29 cellular contexts compared by ENCODE assay signal in genomic region chr7:93212881-93213280, GRCh38. TPM values are rescaled to one million over a fixed set of nuclear protein-coding genes. Genes with fewer than 3 reads are reported as not detected.
A peak's percentile ranks its signal among the peaks of the same experiment; 100 is the strongest.
DNase-seq lines count a peak whose midpoint lies in the region; FAIRE-seq and TF ChIP-seq lines count a peak whose summit lies in the region.
"Had no signal": no experiment of that assay in that cellular context is flagged by ENCODE, and none has a peak within 500 bp of the region (broad histone marks: within the 10 kb centered on the region; RNA-seq: fewer than 3 reads in every experiment).

No MANE protein-coding gene starts in this region.

- DNase-seq in DMS153 (lab: John Stamatoyannopoulos, UW) (peak; percentile 86), NCI-H1694 (lab: John Stamatoyannopoulos, UW) (peak; percentile 98), NCI-H524 treated with DMSO at 0.1 percent for 48 hours (lab: John Stamatoyannopoulos, UW) (peak; percentile 80), bronchial epithelial cell (ENCODE audit: low read depth) (peak; percentile 12), glutamatergic neuron (no peak), tibial nerve (ENCODE audit: low spot score in 2 of 2) (no peak), LoVo (ENCODE audit: low spot score) (no peak), HK-2 (ENCODE audit: unreplicated experiment) (no peak)
- DNase-seq: activated CD8-positive, alpha-beta memory T cell treated with anti-CD3 and anti-CD28 coated beads, Interleukin-2, amount 10 ng/mL, durations not matched to agents 7 days and 5 days; activated naive CD4-positive, alpha-beta T cell treated with Interleukin-2 at 50 U/mL for 16 hours; brain microvascular endothelial cell; Caco-2; EL; naive B cell; NCI-H2107; SIG-M5; stimulated activated CD4-positive, alpha-beta T cell treated with anti-CD3 and anti-CD28 coated beads, Interleukin-15, amount 100 ng/mL, for 24 hours; stimulated activated naive B cell treated with anti-CD40 and anti-IgM and Interleukin-4, amounts not matched to agents 10 μg/mL and 1 μg/mL and 100 μg/mL, for 72 hours; T1000 had no signal

- no peaks in the 10 kb centered on the region for H3K36me3 Mint-ChIP-seq in glutamatergic neuron (ENCODE audit: unreplicated experiment)
- H3K36me3 Mint-ChIP-seq: activated CD8-positive, alpha-beta memory T cell treated with anti-CD3 and anti-CD28 coated beads, Interleukin-2, amount 10 ng/mL, durations not matched to agents 7 days and 5 days; naive B cell; stimulated activated naive B cell treated with anti-CD40 and anti-IgM and Interleukin-4, amounts not matched to agents 10 μg/mL and 1 μg/mL and 100 μg/mL, for 72 hours; WTC11 had no signal

- H3K9me3 Mint-ChIP-seq in glutamatergic neuron (ENCODE audit: unreplicated experiment): no peaks in the 10 kb centered on the region
- H3K9me3 Mint-ChIP-seq: naive B cell; stimulated activated naive B cell treated with anti-CD40 and anti-IgM and Interleukin-4, amounts not matched to agents 10 μg/mL and 1 μg/mL and 100 μg/mL, for 72 hours; WTC11 had no signal

- H3K27ac ChIP-seq in tibial nerve: no peak overlapping the region
- H3K27ac ChIP-seq: brain microvascular endothelial cell had no signal

- H3K36me3 ChIP-seq in bronchial epithelial cell (ENCODE audit: control insufficient read depth, insufficient read depth, low read length) (no peaks in the 10 kb centered on the region), tibial nerve (no peaks in the 10 kb centered on the region)
- H3K36me3 ChIP-seq: brain microvascular endothelial cell, HAP-1 had no signal

- no peak overlapping the region for H3K27ac Mint-ChIP-seq in glutamatergic neuron (ENCODE audit: unreplicated experiment)
- H3K27ac Mint-ChIP-seq: activated CD8-positive, alpha-beta memory T cell treated with anti-CD3 and anti-CD28 coated beads, Interleukin-2, amount 10 ng/mL, durations not matched to agents 7 days and 5 days; progenitor cell of endocrine pancreas; stimulated activated naive B cell treated with anti-CD40 and anti-IgM and Interleukin-4, amounts not matched to agents 10 μg/mL and 1 μg/mL and 100 μg/mL, for 72 hours; WTC11 had no signal

- no peak for FAIRE-seq in bronchial epithelial cell (lab: Jason Lieb, UNC)
- FAIRE-seq: GM12878, HTR-8/SVneo, K562, keratinocyte had no signal

- no peaks in the 10 kb centered on the region for H3K9me3 ChIP-seq in tibial nerve
- H3K9me3 ChIP-seq: HAP-1 had no signal

- no peaks in the 10 kb centered on the region for H3K4me1 ChIP-seq in tibial nerve
- H3K4me1 ChIP-seq: HAP-1 had no signal

- H3K27me3 ChIP-seq in bronchial epithelial cell (ENCODE audit: control insufficient read depth, insufficient read depth, low read length) (peaks cover 3% of the 10 kb centered on the region), tibial nerve (no peaks in the 10 kb centered on the region)

- WGBS in tibial nerve, 2 donors: 45 to 61% methylated on average over 1 of the region's 1 CpG

- TF ChIP-seq EP300 in tibial nerve (IDR thresholded peaks at IDR 0.05): no peak

- H3K4me3 ChIP-seq in bronchial epithelial cell (ENCODE audit: low read depth, low read length) (no peak overlapping the region), tibial nerve (no peak overlapping the region)
- H3K4me3 ChIP-seq: GM12878, HAP-1, K562 had no signal

- no peaks in the 10 kb centered on the region for H3K4me1 Mint-ChIP-seq in glutamatergic neuron (ENCODE audit: low read depth, unreplicated experiment)
- H3K4me1 Mint-ChIP-seq: activated CD8-positive, alpha-beta memory T cell treated with anti-CD3 and anti-CD28 coated beads, Interleukin-2, amount 10 ng/mL, durations not matched to agents 7 days and 5 days; WTC11 had no signal

- peaks cover 2% of the 10 kb centered on the region for H3K27me3 Mint-ChIP-seq in glutamatergic neuron (ENCODE audit: unreplicated experiment)

- no peak for TF ChIP-seq POLR2A in tibial nerve (IDR thresholded peaks at IDR 0.05)

- TF ChIP-seq CTCF in bronchial epithelial cell (IDR thresholded peaks at IDR 0.05; ENCODE audit: insufficient read depth, low read length, severe bottlenecking) (no peak), glutamatergic neuron (IDR thresholded peaks at IDR 0.05; ENCODE audit: partially characterized antibody, unreplicated experiment) (no peak), tibial nerve (IDR thresholded peaks at IDR 0.05) (no peak)

- H3K4me3 Mint-ChIP-seq in glutamatergic neuron (ENCODE audit: unreplicated experiment): no peak overlapping the region
- H3K4me3 Mint-ChIP-seq: activated CD8-positive, alpha-beta memory T cell treated with anti-CD3 and anti-CD28 coated beads, Interleukin-2, amount 10 ng/mL, durations not matched to agents 7 days and 5 days; naive B cell; stimulated activated naive B cell treated with anti-CD40 and anti-IgM and Interleukin-4, amounts not matched to agents 10 μg/mL and 1 μg/mL and 100 μg/mL, for 72 hours; WTC11 had no signal

RNA-seq across cellular contexts. Expression of gene HEPACAM2, which starts 13.4 kb away (rescaled TPM):
- total RNA-seq in bronchial epithelial cell: 0.13 TPM in 1 of 2 replicates, not detected in the other
- total RNA-seq in glutamatergic neuron (ENCODE audit: unreplicated experiment): not detected
- not detected for total RNA-seq in tibial nerve
- total RNA-seq: activated CD8-positive, alpha-beta memory T cell treated with anti-CD3 and anti-CD28 coated beads, Interleukin-2, amount 10 ng/mL, durations not matched to agents 7 days and 5 days; chondrocyte; glomerular endothelial cell; GM12878; ureter; WTC11 had no signal

RNA-seq across cellular contexts. Expression of gene VPS50, which starts 19.3 kb away (rescaled TPM):
- total RNA-seq in bronchial epithelial cell: 26.1 and 33.4 TPM in 2 replicates
- 31.7 TPM for total RNA-seq in glutamatergic neuron (ENCODE audit: unreplicated experiment)
- total RNA-seq in tibial nerve: 10 to 100 TPM; 24.6 to 56.8 (median 29.0) TPM

Comparison
In these comparisons a context has a peak if more than half of its experiments do, and no peak if none do; other contexts are left out.
1. DNase-seq: peak in DMS153 (single experiment), NCI-H1694 (single experiment), NCI-H524 treated with DMSO at 0.1 percent for 48 hours (single experiment) and bronchial epithelial cell (single experiment); none in glutamatergic neuron (single experiment), tibial nerve (0 of 2), LoVo (single experiment) and HK-2 (single experiment).